Comparison of ENCODE assay signal across 8 cellular contexts in genomic region chr17:18040287-18040858, GRCh38. TPM values are rescaled to one million over a fixed set of nuclear protein-coding genes. Genes with fewer than 3 reads are reported as not detected.
DNase-seq lines count a peak whose midpoint lies in the region; ATAC-seq, FAIRE-seq and TF ChIP-seq lines count a peak whose summit lies in the region.

No MANE protein-coding gene starts in this region.

- H3K27ac ChIP-seq in left ventricle myocardium inferior (replicated peaks) = peak overlapping the region; percentile 89
- 0 out of 2 replicates have a peak overlapping the region, but pooled peaks have one; percentile 18 for H3K27ac ChIP-seq in GM12878 (ENCODE audit: control insufficient read depth, insufficient read depth)
- peak overlapping the region in 1 of 2 donors; percentile 58 for H3K27ac ChIP-seq in lung (ENCODE audit: low read depth in 1 of 2, low read length in 1 of 2)
- peak overlapping the region in 1 of 2 donors; percentile 87 for H3K27ac ChIP-seq in uterus

- ATAC-seq in Right ventricle myocardium superior (ENCODE audit: poor library complexity) = no peak
- no peak for ATAC-seq in GM12878
- ATAC-seq in lung (ENCODE audit: insufficient read depth, low FRiP score) = no peak
- ATAC-seq in esophagus mucosa = no peak

- peaks cover 24% of the 10 kb centered on the region for H3K79me2 ChIP-seq in GM12878 (ENCODE audit: control insufficient read depth, insufficient read depth, low read length)

- TF ChIP-seq EP300 in GM12878 (IDR thresholded peaks at IDR 0.05; ENCODE audit: borderline replicate concordance in 1 of 2, control insufficient read depth in 1 of 2, low read depth in 2 of 2, low read length in 2 of 2) = no peak

- CTCF ChIA-PET in GM12878 (lab: Yijun Ruan, JAX) = no interaction called here

- no peak for TF ChIP-seq POLR2A in GM12878 (IDR thresholded peaks at IDR 0.05; ENCODE audit: low read depth, low read length)
- TF ChIP-seq POLR2A in uterus (IDR thresholded peaks at IDR 0.05) = no peak

- H3K9me3 ChIP-seq in left ventricle myocardium inferior (replicated peaks) (no peaks in the 10 kb centered on the region), GM12878 (replicated peaks; ENCODE audit: control insufficient read depth, insufficient read depth, low read length) (no peaks in the 10 kb centered on the region), lung (ENCODE audit: control insufficient read depth in 2 of 2, insufficient read depth in 1 of 2, low read length in 1 of 2) (no peaks in the 10 kb centered on the region), uterus (no peaks in the 10 kb centered on the region)

- no peak for FAIRE-seq in GM12878 (lab: Jason Lieb, UNC)

- H3K4me2 ChIP-seq in GM12878 (ENCODE audit: control insufficient read depth, insufficient read depth) = peak overlapping the region; percentile 77

- DNase-seq in left ventricle myocardium inferior (no peak), Right ventricle myocardium superior (no peak), GM12878 (ENCODE audit: low read depth, low spot score) (no peak), lung (ENCODE audit: low spot score) (no peak), uterus (no peak), NCI-H2227 (lab: John Stamatoyannopoulos, UW; ENCODE audit: unreplicated experiment) (no peak), DMS153 treated with DMSO at 0.1 percent for 48 hours (lab: John Stamatoyannopoulos, UW; ENCODE audit: unreplicated experiment) (no peak)

- H3K4me3 ChIP-seq in left ventricle myocardium inferior = peak overlapping the region; percentile 88
- peak overlapping the region; percentile 87 for H3K4me3 ChIP-seq in GM12878
- H3K4me3 ChIP-seq in lung = peak overlapping the region; percentile 87
- H3K4me3 ChIP-seq in uterus = peak overlapping the region; percentile 79 to 87

- SMC1A ChIA-PET in GM12878 (lab: Charles Lee; ENCODE audit: uncharacterized antibody, unreplicated experiment) = no interaction called here

- in situ Hi-C loops in GM12878 (cut with MboI) = no loop called here

- H3K27me3 ChIP-seq in left ventricle myocardium inferior (ENCODE audit: low read depth) = no peaks in the 10 kb centered on the region
- H3K27me3 ChIP-seq in GM12878 (replicated peaks in 1 of 2; ENCODE audit: control insufficient read depth in 2 of 2, insufficient read depth in 2 of 2, low read length in 1 of 2) = no peaks in the 10 kb centered on the region
- no peaks in the 10 kb centered on the region for H3K27me3 ChIP-seq in lung (ENCODE audit: control insufficient read depth, insufficient read depth)
- H3K27me3 ChIP-seq in uterus = no peaks in the 10 kb centered on the region

- H2AFZ ChIP-seq in GM12878 (ENCODE audit: control insufficient read depth, low read depth, low read length) = peak overlapping the region; percentile 88

- RAD21 ChIA-PET in GM12878 (lab: Charles Lee; ENCODE audit: unreplicated experiment) = no interaction called here

- H4K20me1 ChIP-seq in GM12878 (ENCODE audit: control insufficient read depth, insufficient read depth) = no peaks in the 10 kb centered on the region

- TF ChIP-seq CTCF in left ventricle myocardium inferior (IDR thresholded peaks at IDR 0.05; ENCODE audit: borderline replicate concordance) = no peak
- no peak for TF ChIP-seq CTCF in GM12878 (IDR thresholded peaks at IDR 0.05 in 2 of 3, conservative IDR thresholded peaks at IDR 0.05 in 1 of 3; ENCODE audit: control insufficient read depth in 2 of 3, extremely low read depth in 1 of 3, insufficient read depth in 1 of 3, low read depth in 3 of 3, low read length in 3 of 3)
- no peak for TF ChIP-seq CTCF in lung (IDR thresholded peaks at IDR 0.05; ENCODE audit: control extremely low read depth, extremely low read depth)
- no peak for TF ChIP-seq CTCF in uterus (IDR thresholded peaks at IDR 0.05)

- 45% methylated on average over 6 of the region's 6 CpGs for WGBS in GM12878 (ENCODE audit: insufficient coverage, insufficient replicate concordance, low lambda C conversion rate, missing lambda C conversion rate)
- WGBS in lung, 2 donors = 23 to 28% methylated on average over 6 of the region's 6 CpGs

- H3K36me3 ChIP-seq in left ventricle myocardium inferior (peaks cover 6% of the 10 kb centered on the region), GM12878 (ENCODE audit: control insufficient read depth in 2 of 2, insufficient read depth in 2 of 2, low read length in 1 of 2) (no peaks in the 10 kb centered on the region), lung (ENCODE audit: control insufficient read depth in 2 of 2, insufficient read depth in 2 of 2, low read length in 2 of 2) (peaks cover 0 to 3% of the 10 kb centered on the region in 2 donors), uterus (no peaks in the 10 kb centered on the region)

- peak overlapping the region; percentile 82 for H3K9ac ChIP-seq in GM12878 (ENCODE audit: control insufficient read depth, insufficient read depth, low read length)

- H3K4me1 ChIP-seq in left ventricle myocardium inferior (peaks cover 72% of the 10 kb centered on the region), GM12878 (ENCODE audit: control insufficient read depth, insufficient read depth, low read length) (peaks cover 17% of the 10 kb centered on the region), lung (ENCODE audit: control insufficient read depth in 2 of 2, insufficient read depth in 2 of 2, low read length in 2 of 2) (peaks cover 15 to 16% of the 10 kb centered on the region in 2 donors), uterus (peaks cover 0 to 9% of the 10 kb centered on the region in 2 donors)

- intact Hi-C loops in left ventricle myocardium inferior (cut with micrococcal nuclease) (no loop called here), Right ventricle myocardium superior (cut with DNase I) (no loop called here), GM12878 (cut with micrococcal nuclease; ENCODE audit: unreplicated experiment) (no loop called here), uterus (cut with DNase I; ENCODE audit: low total_unique reads) (no loop called here)

- POLR2A ChIA-PET in GM12878 (lab: Charles Lee) = no interaction called here

- no peak for TF ChIP-seq RAD21 in GM12878 (IDR thresholded peaks at IDR 0.05; ENCODE audit: insufficient read depth, low read depth, low read length)

- no TSS peak for BruUV-seq in GM12878 (replicated peaks; lab: Mats Ljungman, UMichigan)

RNA-seq across cellular contexts. Expression of gene GID4, which starts 1.2 kb away (rescaled TPM):
- total RNA-seq in left ventricle myocardium inferior (18.0 TPM), Right ventricle myocardium superior (18.9 TPM), GM12878 (2014; rRNA removed) (4.4 and 4.5 TPM in 2 replicates), GM12878 (2014; rRNA removed; fragmentation: Illumina TruSeq; extraction: Trizol) (3.3 and 3.7 TPM in 2 replicates), GM12878 (2021) (5.7 and 7.3 TPM in 2 replicates), lung (1 to 10 TPM; 6.5 to 7.2 TPM), uterus (10 to 100 TPM in 3 of 4 donors, 1 to 10 TPM in 1; 2.6 to 22.1 (median 13.4) TPM), esophagus mucosa (8.4 TPM)
- total RNA-seq in GM12878 (2013; cell fraction: nucleolus; rRNA removed) = 9.3 and 10.5 TPM in 2 replicates
- polyA plus RNA-seq in GM12878 (2011; ENCODE audit: low read depth) = 3.2 TPM
- polyA plus RNA-seq in GM12878 (2011; rRNA removed) (6.1 and 6.3 TPM in 2 replicates), GM12878 (2014; fragmentation: Illumina TruSeq; extraction: Trizol) (5.5 and 6.1 TPM in 2 replicates), GM12878 (2014; fragmentation: Nextera tagmentation; extraction: Ambion mirVana) (1 to 10 TPM in 1 of 2 experiments, under 1 TPM in 1; 0.93 to 1.6 TPM), GM12878 (2014; rRNA removed) (3.5 and 3.6 TPM in 2 replicates), GM12878 (2016; fragmentation: Nextera tagmentation; extraction: Ambion mirVana) (1 to 10 TPM; 3.4 to 3.6 TPM), lung (1 to 10 TPM; 3.9 to 4.0 TPM)
- 3.6 and 5.7 TPM in 2 replicates for polyA plus RNA-seq in GM12878 (2011; cell fraction: cytosol; rRNA removed)
- polyA plus RNA-seq in GM12878 (2011; cell fraction: nucleus; rRNA removed) = 3.6 and 3.7 TPM in 2 replicates
- polyA plus RNA-seq in GM12878 (2012) = 4.5 and 6.2 TPM in 2 replicates
- polyA minus RNA-seq in GM12878 (2011; rRNA and poly(A)+ RNA removed) = 8.4 and 8.9 TPM in 2 replicates
- 2.1 and 3.2 TPM in 2 replicates for polyA minus RNA-seq in GM12878 (2011; cell fraction: cytosol; rRNA and poly(A)+ RNA removed)
- polyA minus RNA-seq in GM12878 (2011; cell fraction: nucleus; rRNA and poly(A)+ RNA removed) = 1.7 and 3.4 TPM in 2 replicates

RNA-seq across cellular contexts. Expression of gene ATPAF2, which starts 1.4 kb away (rescaled TPM):
- total RNA-seq in left ventricle myocardium inferior (37.5 TPM), Right ventricle myocardium superior (34.1 TPM), GM12878 (2014; rRNA removed) (21.9 and 26.1 TPM in 2 replicates), GM12878 (2014; rRNA removed; fragmentation: Illumina TruSeq; extraction: Trizol) (18.4 and 19.8 TPM in 2 replicates), GM12878 (2021) (27.0 and 33.2 TPM in 2 replicates), lung (10 to 100 TPM; 17.7 to 32.9 TPM), uterus (100 to 1,000 TPM in 1 of 4 donors, 10 to 100 TPM in 2, 1 to 10 TPM in 1; 7.9 to 166 (median 20.6) TPM), esophagus mucosa (24.2 TPM)
- total RNA-seq in GM12878 (2013; cell fraction: nucleolus; rRNA removed) = 74.6 and 82.4 TPM in 2 replicates
- 17.4 TPM for polyA plus RNA-seq in GM12878 (2011; ENCODE audit: low read depth)
- polyA plus RNA-seq in GM12878 (2011; rRNA removed) (17.4 and 28.7 TPM in 2 replicates), GM12878 (2014; fragmentation: Illumina TruSeq; extraction: Trizol) (25.5 and 27.5 TPM in 2 replicates), GM12878 (2014; fragmentation: Nextera tagmentation; extraction: Ambion mirVana) (10 to 100 TPM in 1 of 2 experiments, 1 to 10 TPM in 1; 6.5 to 15.3 TPM), GM12878 (2014; rRNA removed) (28.0 and 29.4 TPM in 2 replicates), GM12878 (2016; fragmentation: Nextera tagmentation; extraction: Ambion mirVana) (10 to 100 TPM; 32.8 to 33.0 TPM), lung (10 to 100 TPM; 22.8 to 23.7 TPM)
- 24.7 and 31.7 TPM in 2 replicates for polyA plus RNA-seq in GM12878 (2011; cell fraction: cytosol; rRNA removed)
- polyA plus RNA-seq in GM12878 (2011; cell fraction: nucleus; rRNA removed) = 77.1 and 79.0 TPM in 2 replicates
- polyA plus RNA-seq in GM12878 (2012) = 19.2 and 28.3 TPM in 2 replicates
- 18.9 and 27.5 TPM in 2 replicates for polyA minus RNA-seq in GM12878 (2011; rRNA and poly(A)+ RNA removed)
- 10.1 and 12.4 TPM in 2 replicates for polyA minus RNA-seq in GM12878 (2011; cell fraction: cytosol; rRNA and poly(A)+ RNA removed)
- 17.4 and 35.1 TPM in 2 replicates for polyA minus RNA-seq in GM12878 (2011; cell fraction: nucleus; rRNA and poly(A)+ RNA removed)

RNA-seq across cellular contexts. Expression of gene DRG2, which starts 47.4 kb away (rescaled TPM):
- total RNA-seq in left ventricle myocardium inferior (20.2 TPM), Right ventricle myocardium superior (20.2 TPM), GM12878 (2014; rRNA removed) (54.0 and 57.8 TPM in 2 replicates), GM12878 (2014; rRNA removed; fragmentation: Illumina TruSeq; extraction: Trizol) (37.7 and 42.1 TPM in 2 replicates), GM12878 (2021) (55.0 and 56.2 TPM in 2 replicates), lung (10 to 100 TPM; 28.6 to 41.3 TPM), uterus (10 to 100 TPM; 33.0 to 45.6 (median 41.4) TPM), esophagus mucosa (29.4 TPM)
- total RNA-seq in GM12878 (2013; cell fraction: nucleolus; rRNA removed) = 79.5 and 83.7 TPM in 2 replicates
- 18.1 TPM for polyA plus RNA-seq in GM12878 (2011; ENCODE audit: low read depth)
- polyA plus RNA-seq in GM12878 (2011; rRNA removed) (17.1 and 32.9 TPM in 2 replicates), GM12878 (2014; fragmentation: Illumina TruSeq; extraction: Trizol) (19.3 and 35.2 TPM in 2 replicates), GM12878 (2014; fragmentation: Nextera tagmentation; extraction: Ambion mirVana) (10 to 100 TPM in 1 of 2 experiments, 1 to 10 TPM in 1; 9.1 to 13.7 TPM), GM12878 (2014; rRNA removed) (53.3 and 56.5 TPM in 2 replicates), GM12878 (2016; fragmentation: Nextera tagmentation; extraction: Ambion mirVana) (10 to 100 TPM; 49.3 to 64.8 TPM), lung (10 to 100 TPM; 32.7 to 38.5 TPM)
- 42.7 and 47.6 TPM in 2 replicates for polyA plus RNA-seq in GM12878 (2011; cell fraction: cytosol; rRNA removed)
- 108 and 113 TPM in 2 replicates for polyA plus RNA-seq in GM12878 (2011; cell fraction: nucleus; rRNA removed)
- 27.8 and 30.8 TPM in 2 replicates for polyA plus RNA-seq in GM12878 (2012)
- 34.3 and 52.0 TPM in 2 replicates for polyA minus RNA-seq in GM12878 (2011; rRNA and poly(A)+ RNA removed)
- 18.8 and 21.0 TPM in 2 replicates for polyA minus RNA-seq in GM12878 (2011; cell fraction: cytosol; rRNA and poly(A)+ RNA removed)
- 35.2 and 59.0 TPM in 2 replicates for polyA minus RNA-seq in GM12878 (2011; cell fraction: nucleus; rRNA and poly(A)+ RNA removed)
